In genomic region chr2:184681642-184682321, GRCh38 we compare ENCODE assay signal across 14 cellular contexts.
DNase-seq lines count a peak whose midpoint lies in the region; ATAC-seq and TF ChIP-seq lines count a peak whose summit lies in the region.
"Had no signal": no experiment of that assay in that cellular context is flagged by ENCODE, and none has a peak within 500 bp of the region (broad histone marks: within the 10 kb centered on the region; RNA-seq: fewer than 3 reads in every experiment).

No MANE protein-coding gene starts in this region.

- H3K27me3 ChIP-seq in IMR-90 (ENCODE audit: control insufficient read depth, insufficient read depth, low read length) = no peaks in the 10 kb centered on the region
- no peaks in the 10 kb centered on the region for H3K27me3 ChIP-seq in RWPE2 (ENCODE audit: insufficient read depth, poor library complexity, severe bottlenecking)

- CTCF ChIA-PET in IMR-90 (lab: Yijun Ruan, JAX) = no interaction called here

- no peak overlapping the region for H3K4ac ChIP-seq in IMR-90 (ENCODE audit: low read depth, low read length)

- no peak overlapping the region for H3K14ac ChIP-seq in IMR-90 (replicated peaks; ENCODE audit: low read depth, low read length)

- H3K4me3 ChIP-seq in IMR-90 (ENCODE audit: insufficient read depth, low read depth, low read length) (no peak overlapping the region), RWPE2 (ENCODE audit: severe bottlenecking) (no peak overlapping the region), coronary artery (no peak overlapping the region)
- H3K4me3 ChIP-seq: GM23248 had no signal

- WGBS in IMR-90 (ENCODE audit: extremely low coverage in 2 of 2, insufficient read length in 1 of 2), 2 experiments = 79% methylated on average over 6 of the region's 10 CpGs; no CpG with 5 or more reads in 1 of the 2 experiments

- H4K20me1 ChIP-seq in IMR-90 (ENCODE audit: insufficient read depth, low read length) = no peaks in the 10 kb centered on the region

- no peak overlapping the region for H3K18ac ChIP-seq in IMR-90 (ENCODE audit: low read depth, low read length)

- H3K79me1 ChIP-seq in IMR-90 (ENCODE audit: low read depth in 1 of 2, low read length in 2 of 2) = 0 out of 4 replicates have a peak, but pooled peaks cover 0 to 3% of the 10 kb centered on the region in 2 experiments

- no peak overlapping the region for H2BK15ac ChIP-seq in IMR-90 (ENCODE audit: low read depth, low read length)

- no peak overlapping the region for H2BK120ac ChIP-seq in IMR-90 (ENCODE audit: low read depth, low read length)

- intact Hi-C loops in IMR-90 (cut with micrococcal nuclease) (no loop called here), posterior vena cava (cut with DNase I) (no loop called here)

- H4K5ac ChIP-seq in IMR-90 (ENCODE audit: low read depth, low read length) = no peak overlapping the region

- no peak overlapping the region for H4K91ac ChIP-seq in IMR-90 (ENCODE audit: insufficient read depth, low read depth, low read length)

- H3K4me2 ChIP-seq in IMR-90 (ENCODE audit: low read depth, low read length) = no peak overlapping the region

- POLR2A ChIA-PET in IMR-90 (lab: Charles Lee; ENCODE audit: unreplicated experiment) = no interaction called here

- H3K9me3 ChIP-seq in IMR-90 (ENCODE audit: control insufficient read depth, insufficient read depth, low read length) (no peaks in the 10 kb centered on the region; the same call in 1 of the 2 replicates), RWPE2 (ENCODE audit: severe bottlenecking) (no peaks in the 10 kb centered on the region)
- H3K9me3 ChIP-seq: Caco-2 had no signal

- H2AK5ac ChIP-seq in IMR-90 (ENCODE audit: low read depth, low read length) = no peak overlapping the region

- H3K56ac ChIP-seq in IMR-90 (ENCODE audit: extremely low read depth, insufficient read depth, low read length) = no peak overlapping the region

- no peak for TF ChIP-seq RAD21 in IMR-90 (IDR thresholded peaks at IDR 0.05; ENCODE audit: low read length)

- H2BK5ac ChIP-seq in IMR-90 (ENCODE audit: low read depth, low read length, poor library complexity, severe bottlenecking) = no peak overlapping the region

- ATAC-seq in IMR-90 (ENCODE audit: low read depth) (no peak), RWPE2 (ENCODE audit: low read depth) (0 out of 3 replicates have a peak, but pooled peaks have one; percentile 27), HG03280 (IDR thresholded peaks at IDR 0.05; ENCODE audit: unreplicated experiment) (no peak)

- H2BK20ac ChIP-seq in IMR-90 (ENCODE audit: low read depth, low read length) = no peak overlapping the region

- peak overlapping the region; percentile 55 for H2AK9ac ChIP-seq in IMR-90 (replicated peaks; ENCODE audit: low read depth, low read length, poor library complexity)

- H3K4me1 ChIP-seq in IMR-90 (ENCODE audit: control insufficient read depth, insufficient read depth, low read length) = no peaks in the 10 kb centered on the region
- no peaks in the 10 kb centered on the region for H3K4me1 ChIP-seq in RWPE2 (ENCODE audit: insufficient read depth, poor library complexity, severe bottlenecking)
- H3K4me1 ChIP-seq: Caco-2 had no signal

- TF ChIP-seq CTCF in IMR-90 (conservative IDR thresholded peaks at IDR 0.05; ENCODE audit: low read depth, low read length) = no peak
- no peak for TF ChIP-seq CTCF in RWPE2 (IDR thresholded peaks at IDR 0.05; ENCODE audit: poor library complexity, severe bottlenecking)
- TF ChIP-seq CTCF in coronary artery (IDR thresholded peaks at IDR 0.05) = no peak

- no peaks in the 10 kb centered on the region for H3K36me3 ChIP-seq in IMR-90 (ENCODE audit: control insufficient read depth, insufficient read depth, low read length)
- no peaks in the 10 kb centered on the region for H3K36me3 ChIP-seq in RWPE2 (ENCODE audit: low read depth)

- H3K9me1 ChIP-seq in IMR-90 (ENCODE audit: insufficient read depth, low read length) = no peaks in the 10 kb centered on the region; the same call in 1 of the 2 replicates

- H3K27ac ChIP-seq in IMR-90 (ENCODE audit: insufficient read depth, low read length) (no peak overlapping the region), RWPE2 (ENCODE audit: poor library complexity, severe bottlenecking) (no peak overlapping the region), coronary artery (no peak overlapping the region)
- H3K27ac ChIP-seq: C4-2B, GM23248, HL-60 had no signal

- no peak overlapping the region for H3K9ac ChIP-seq in IMR-90 (ENCODE audit: low read depth, low read length)
- H3K9ac ChIP-seq: GM23248 had no signal

- TF ChIP-seq POLR2A in IMR-90 (IDR thresholded peaks at IDR 0.05; ENCODE audit: low read depth, low read length) = no peak

- H2AFZ ChIP-seq in IMR-90 (replicated peaks; ENCODE audit: low read length, poor library complexity) = no peak overlapping the region
- H2AFZ ChIP-seq: GM23248 had no signal

- H3K23ac ChIP-seq in IMR-90 (ENCODE audit: low read depth, low read length) = no peak overlapping the region

- in situ Hi-C loops in IMR-90 (cut with MboI; ENCODE audit: low sequenced_read_pairs) = no loop called here

- H4K8ac ChIP-seq in IMR-90 (ENCODE audit: low read depth in 2 of 2, low read length in 2 of 2) = no peak overlapping the region

- no TSS peak for BruUV-seq in IMR-90 (replicated peaks; lab: Mats Ljungman, UMichigan)

- no peak for DNase-seq in IMR-90
- no peak for DNase-seq in RWPE2 (ENCODE audit: low spot score)
- DNase-seq in coronary artery (ENCODE audit: low spot score) = peak; percentile 63
- peak; percentile 65 for DNase-seq in posterior vena cava (ENCODE audit: low spot score)
- no peak for DNase-seq in inferior parietal cortex (ENCODE audit: extremely low spot score)
- DNase-seq: ACHN; AML-193; Caco-2; CD4-positive, alpha-beta T cell; GM23248; HCEC 1CT had no signal

- dilution Hi-C loops in IMR-90 (cut with HindIII; ENCODE audit: low sequenced_read_pairs, unreplicated experiment) = no loop called here

TF ChIP-seq in IMR-90, 13 proteins besides CTCF, POLR2A, EP300 and RAD21:
- TF ChIP-seq RCOR1 (IDR thresholded peaks at IDR 0.05; ENCODE audit: insufficient replicate concordance, low read length) (no peak), MXI1 (IDR thresholded peaks at IDR 0.05; ENCODE audit: borderline replicate concordance, low read depth, low read length) (no peak), FOS (IDR thresholded peaks at IDR 0.05; ENCODE audit: low read depth, low read length) (no peak), USF2 (IDR thresholded peaks at IDR 0.05; ENCODE audit: low read depth, low read length) (no peak), RFX5 (IDR thresholded peaks at IDR 0.05; ENCODE audit: low read depth, low read length) (no peak), CHD1 (IDR thresholded peaks at IDR 0.05; ENCODE audit: low read depth, low read length) (no peak), ELK1 (IDR thresholded peaks at IDR 0.05; ENCODE audit: borderline replicate concordance, low read depth, low read length) (no peak), MAZ (IDR thresholded peaks at IDR 0.05; ENCODE audit: borderline replicate concordance, low read depth, low read length) (no peak), CEBPB (IDR thresholded peaks at IDR 0.05; ENCODE audit: low read depth, low read length) (no peak), MAFK (IDR thresholded peaks at IDR 0.05; ENCODE audit: low read depth, low read length) (no peak), BHLHE40 (IDR thresholded peaks at IDR 0.05; ENCODE audit: low read depth, low read length) (no peak), SMC3 (IDR thresholded peaks at IDR 0.05; ENCODE audit: low read depth, low read length) (no peak), NFE2L2 (IDR thresholded peaks at IDR 0.05; ENCODE audit: low read depth, low read length) (no peak)

Comparison
In these comparisons a context has a peak if more than half of its experiments do, and no peak if none do; other contexts are left out.
1. DNase-seq: peak in coronary artery (single experiment) and posterior vena cava (single experiment); none in IMR-90 (single experiment), RWPE2 (single experiment) and inferior parietal cortex (single experiment).